Comparison of ENCODE assay signal across 8 cellular contexts in the genomic region with DNA sequence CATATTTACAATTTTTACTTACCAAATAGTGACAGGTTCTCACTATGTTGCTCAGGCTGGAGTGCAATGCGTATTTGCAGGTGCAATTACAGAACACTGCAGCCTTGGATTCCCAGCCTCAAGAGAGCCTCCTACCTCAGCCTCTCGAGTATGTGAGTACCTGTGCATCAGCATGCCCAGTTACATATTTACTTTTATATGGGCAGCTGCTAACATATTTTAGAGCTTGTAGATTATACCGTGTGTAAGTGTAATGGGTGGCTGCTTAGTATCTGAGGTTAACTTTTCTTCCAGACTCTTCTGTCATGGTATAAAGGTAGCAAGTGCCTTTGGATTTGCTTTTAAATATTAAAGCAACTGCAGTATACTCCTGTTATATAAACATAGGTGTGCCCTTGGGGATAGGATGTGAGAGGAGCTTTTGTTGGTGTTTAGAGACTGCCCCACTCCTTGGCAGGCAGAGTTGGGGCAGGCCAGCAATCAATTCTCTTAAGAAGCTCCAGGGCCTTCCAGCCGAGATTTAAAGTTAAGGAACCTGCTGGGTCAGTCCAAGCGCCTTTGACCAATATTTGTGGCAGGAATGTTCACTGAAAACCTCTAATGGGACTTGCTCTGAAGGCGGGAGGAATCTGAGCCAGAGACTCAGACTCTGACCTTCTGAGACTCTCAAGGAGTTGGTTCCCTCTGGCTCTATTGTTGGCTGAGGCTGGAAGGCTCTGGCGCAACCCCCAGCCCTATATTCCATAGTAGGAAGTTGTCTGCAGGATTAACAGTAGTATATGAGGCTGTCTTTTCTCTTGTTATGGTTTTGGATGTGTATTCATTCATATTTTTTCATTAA.
DNase-seq lines count a peak whose midpoint lies in the region; ATAC-seq, FAIRE-seq and TF ChIP-seq lines count a peak whose summit lies in the region.
"Not testable (repeated sequence)": the region's sequence is repeated elsewhere in the genome, so short reads cannot be mapped to it uniquely, and the experiment has no call there.

No MANE protein-coding gene starts in this region.

- H3K4me2 ChIP-seq in IMR-90 (ENCODE audit: low read depth, low read length); endothelial cell of umbilical vein (ENCODE audit: insufficient read depth, low read length): not testable (repeated sequence)

- not testable (repeated sequence) for H4K91ac ChIP-seq in IMR-90 (ENCODE audit: insufficient read depth, low read depth, low read length)

- H3K18ac ChIP-seq in IMR-90 (ENCODE audit: low read depth, low read length), result not testable (repeated sequence)

- not testable (repeated sequence) for TF ChIP-seq CTCF in IMR-90 (conservative IDR thresholded peaks at IDR 0.05; ENCODE audit: low read depth, low read length); endothelial cell of umbilical vein (IDR thresholded peaks at IDR 0.05; ENCODE audit: extremely low read depth in 1 of 2, insufficient read depth in 1 of 2, low read depth in 1 of 2, low read length in 2 of 2); lower lobe of right lung (IDR thresholded peaks at IDR 0.05); mucosa of descending colon (IDR thresholded peaks at IDR 0.05); upper lobe of right lung (IDR thresholded peaks at IDR 0.05)

- H4K20me1 ChIP-seq in IMR-90 (ENCODE audit: insufficient read depth, low read length); endothelial cell of umbilical vein (replicated peaks; ENCODE audit: control insufficient read depth, extremely low read depth, insufficient read depth, low read length): not testable (repeated sequence)

- not testable (repeated sequence) for H2BK120ac ChIP-seq in IMR-90 (ENCODE audit: low read depth, low read length)

- H3K79me1 ChIP-seq in IMR-90 (ENCODE audit: low read depth in 1 of 2, low read length in 2 of 2), result not testable (repeated sequence)

- in situ Hi-C loops in IMR-90 (cut with MboI; ENCODE audit: low sequenced_read_pairs), result not testable (repeated sequence)

- not testable (repeated sequence) for H3K4ac ChIP-seq in IMR-90 (ENCODE audit: low read depth, low read length)

- not testable (repeated sequence) for H3K79me2 ChIP-seq in ACC112 (ENCODE audit: control insufficient read depth, insufficient read depth, low read length, unreplicated experiment); endothelial cell of umbilical vein (ENCODE audit: control insufficient read depth, insufficient read depth, low read length)

- dilution Hi-C loops in IMR-90 (cut with HindIII; ENCODE audit: low sequenced_read_pairs, unreplicated experiment); endothelial cell of umbilical vein (cut with MboI; ENCODE audit: extremely low pct_ligation_motif_present, low sequenced_read_pairs): not testable (repeated sequence)

- POLR2A ChIA-PET in IMR-90 (lab: Charles Lee; ENCODE audit: unreplicated experiment); endothelial cell of umbilical vein (lab: Charles Lee): not testable (repeated sequence)

- H2AK5ac ChIP-seq in IMR-90 (ENCODE audit: low read depth, low read length), result not testable (repeated sequence)

- FAIRE-seq in endothelial cell of umbilical vein (lab: Jason Lieb, UNC), result not testable (repeated sequence)

- H4K8ac ChIP-seq in IMR-90 (ENCODE audit: low read depth in 2 of 2, low read length in 2 of 2), result not testable (repeated sequence)

- TF ChIP-seq POLR2A in IMR-90 (IDR thresholded peaks at IDR 0.05; ENCODE audit: low read depth, low read length); endothelial cell of umbilical vein (IDR thresholded peaks at IDR 0.05; ENCODE audit: low read depth, low read length): not testable (repeated sequence)

- H3K9ac ChIP-seq in IMR-90 (ENCODE audit: low read depth, low read length); endothelial cell of umbilical vein (replicated peaks; ENCODE audit: extremely low read depth, insufficient read depth, low read length): not testable (repeated sequence)

- not testable (repeated sequence) for DNase-seq in IMR-90; endothelial cell of umbilical vein (ENCODE audit: low read depth, low spot score); left colon; lower lobe of right lung; mucosa of descending colon; upper lobe of right lung

- intact Hi-C loops in IMR-90 (cut with micrococcal nuclease); endothelial cell of umbilical vein (cut with micrococcal nuclease); left colon (cut with DNase I, micrococcal nuclease); lower lobe of right lung (cut with DNase I); mucosa of descending colon (cut with DNase I, micrococcal nuclease); upper lobe of right lung (cut with DNase I): not testable (repeated sequence)

- not testable (repeated sequence) for H4K5ac ChIP-seq in IMR-90 (ENCODE audit: low read depth, low read length)

- not testable (repeated sequence) for H3K36me3 ChIP-seq in ACC112 (ENCODE audit: insufficient read depth, low read length); IMR-90 (ENCODE audit: control insufficient read depth, insufficient read depth, low read length); endothelial cell of umbilical vein (ENCODE audit: control insufficient read depth in 2 of 2, extremely low read depth in 1 of 2, insufficient read depth in 2 of 2, low read length in 2 of 2); lower lobe of right lung; mucosa of descending colon (ENCODE audit: low read depth); upper lobe of right lung

- not testable (repeated sequence) for BruUV-seq in IMR-90 (replicated peaks; lab: Mats Ljungman, UMichigan)
- BruUV-seq in endothelial cell of umbilical vein (replicated peaks; lab: Mats Ljungman, UMichigan), result TSS peak; percentile 64

- not testable (repeated sequence) for H2BK20ac ChIP-seq in IMR-90 (ENCODE audit: low read depth, low read length)

- not testable (repeated sequence) for H3K56ac ChIP-seq in IMR-90 (ENCODE audit: extremely low read depth, insufficient read depth, low read length)

- TF ChIP-seq RAD21 in IMR-90 (IDR thresholded peaks at IDR 0.05; ENCODE audit: low read length), result not testable (repeated sequence)

- not testable (repeated sequence) for H2BK15ac ChIP-seq in IMR-90 (ENCODE audit: low read depth, low read length)

- not testable (repeated sequence) for H2AK9ac ChIP-seq in IMR-90 (replicated peaks; ENCODE audit: low read depth, low read length, poor library complexity)

- not testable (repeated sequence) for H2AFZ ChIP-seq in ACC112 (ENCODE audit: low read length, unreplicated experiment); IMR-90 (replicated peaks; ENCODE audit: low read length, poor library complexity); endothelial cell of umbilical vein (ENCODE audit: low read depth, low read length)

- H3K23ac ChIP-seq in IMR-90 (ENCODE audit: low read depth, low read length), result not testable (repeated sequence)

- WGBS in IMR-90 (ENCODE audit: extremely low coverage in 2 of 2, insufficient read length in 1 of 2), 2 experiments, result no CpG with 5 or more reads among the region's 7 CpGs

- not testable (repeated sequence) for H3K27me3 ChIP-seq in ACC112 (ENCODE audit: insufficient read depth, low read length); IMR-90 (ENCODE audit: control insufficient read depth, insufficient read depth, low read length); endothelial cell of umbilical vein (ENCODE audit: control insufficient read depth in 2 of 2, insufficient read depth in 2 of 2, low read length in 2 of 2); lower lobe of right lung (ENCODE audit: low read depth); upper lobe of right lung

- not testable (repeated sequence) for H3K14ac ChIP-seq in IMR-90 (replicated peaks; ENCODE audit: low read depth, low read length)

- CTCF ChIA-PET in IMR-90 (lab: Yijun Ruan, JAX); endothelial cell of umbilical vein (lab: Charles Lee): not testable (repeated sequence)

- ATAC-seq in IMR-90 (ENCODE audit: low read depth), result 0 out of 2 replicates have a peak, but pooled peaks have one; percentile 15
- ATAC-seq in SK-N-SH treated with all-trans-retinoic acid at 6 μM for 48 hours, result peak; percentile 37
- peak; percentile 85 for ATAC-seq in left colon
- ATAC-seq in lower lobe of right lung, result peak; percentile 62 to 76
- peak; percentile 87 for ATAC-seq in mucosa of descending colon
- ATAC-seq in upper lobe of right lung, result peak; percentile 60

- H3K9me3 ChIP-seq in IMR-90 (ENCODE audit: control insufficient read depth, insufficient read depth, low read length); endothelial cell of umbilical vein (replicated peaks; ENCODE audit: control insufficient read depth, insufficient read depth, low read length); lower lobe of right lung; mucosa of descending colon; upper lobe of right lung: not testable (repeated sequence)

- not testable (repeated sequence) for H2BK5ac ChIP-seq in IMR-90 (ENCODE audit: low read depth, low read length, poor library complexity, severe bottlenecking)

- H3K27ac ChIP-seq in ACC112 (ENCODE audit: low read depth, low read length), result peak overlapping the region; percentile 29; the same call in 1 of the 2 replicates
- H3K27ac ChIP-seq in IMR-90 (ENCODE audit: insufficient read depth, low read length); endothelial cell of umbilical vein (ENCODE audit: insufficient read depth, low read depth, low read length); lower lobe of right lung; upper lobe of right lung: not testable (repeated sequence)

- not testable (repeated sequence) for H3K4me1 ChIP-seq in ACC112 (ENCODE audit: control insufficient read depth, insufficient read depth, low read length, unreplicated experiment); IMR-90 (ENCODE audit: control insufficient read depth, insufficient read depth, low read length); endothelial cell of umbilical vein (ENCODE audit: control insufficient read depth, extremely low read depth, insufficient read depth, low read length); lower lobe of right lung; mucosa of descending colon (ENCODE audit: low read depth); upper lobe of right lung

- H3K9me1 ChIP-seq in IMR-90 (ENCODE audit: insufficient read depth, low read length); endothelial cell of umbilical vein (replicated peaks; ENCODE audit: control insufficient read depth, extremely low read depth, insufficient read depth, low read length): not testable (repeated sequence)

- H3K4me3 ChIP-seq in ACC112 (ENCODE audit: low read depth, low read length); IMR-90 (ENCODE audit: insufficient read depth, low read depth, low read length); endothelial cell of umbilical vein (replicated peaks in 1 of 3; ENCODE audit: insufficient read depth in 1 of 3, low read depth in 1 of 3, low read length in 3 of 3); lower lobe of right lung; mucosa of descending colon; upper lobe of right lung: not testable (repeated sequence)

Comparison
In these comparisons a context has a peak if more than half of its experiments do, and no peak if none do; other contexts are left out.
1. ATAC-seq: peak in every context shown above with its lines; median percentile 87 in mucosa of descending colon; 85 in left colon; 69 in lower lobe of right lung; 60 in upper lobe of right lung; 37 in SK-N-SH treated with all-trans-retinoic acid at 6 μM for 48 hours; 15 in IMR-90.